17 cellular contexts compared by ENCODE assay signal in genomic region chr13:30841161-30841560, GRCh38.
"Had no signal": no experiment of that assay in that cellular context is flagged by ENCODE, and none has a peak within 500 bp of the region (broad histone marks: within the 10 kb centered on the region; RNA-seq: fewer than 3 reads in every experiment).

No MANE protein-coding gene starts in this region.

- H3K4me3 ChIP-seq: ascending aorta, heart left ventricle, right atrium auricular region, thyroid gland had no signal

- H3K4me3 Mint-ChIP-seq: activated naive CD4-positive, alpha-beta T cell treated with anti-CD3 and anti-CD28 coated beads for 36 hours; activated naive CD8-positive, alpha-beta T cell treated with anti-CD3 and anti-CD28 coated beads, Interleukin-2, amount 50 U/mL, for 24 hours; activated T-helper 17 cell treated with anti-CD3 and anti-CD28 coated beads, Interleukin-2, amount 50 U/mL, for 72 hours; naive thymus-derived CD8-positive, alpha-beta T cell; stimulated activated memory B cell treated with anti-CD40 and anti-IgM and Interleukin-4, amounts not matched to agents 10 μg/mL and 1 μg/mL and 100 μg/mL, for 72 hours had no signal

- H3K9me3 ChIP-seq: ascending aorta, heart left ventricle, neutrophil, right atrium auricular region, thyroid gland had no signal

- H3K36me3 Mint-ChIP-seq: naive thymus-derived CD8-positive, alpha-beta T cell; stimulated activated memory B cell treated with anti-CD40 and anti-IgM and Interleukin-4, amounts not matched to agents 10 μg/mL and 1 μg/mL and 100 μg/mL, for 72 hours had no signal

- H3K27ac Mint-ChIP-seq: activated naive CD4-positive, alpha-beta T cell treated with anti-CD3 and anti-CD28 coated beads for 36 hours; activated naive CD8-positive, alpha-beta T cell treated with anti-CD3 and anti-CD28 coated beads, Interleukin-2, amount 50 U/mL, for 24 hours; activated T-helper 17 cell treated with anti-CD3 and anti-CD28 coated beads, Interleukin-2, amount 50 U/mL, for 72 hours; naive thymus-derived CD8-positive, alpha-beta T cell; stimulated activated memory B cell treated with anti-CD40 and anti-IgM and Interleukin-4, amounts not matched to agents 10 μg/mL and 1 μg/mL and 100 μg/mL, for 72 hours had no signal

- H3K36me3 ChIP-seq: ascending aorta, heart left ventricle, neutrophil, right atrium auricular region, thyroid gland had no signal

- H3K27me3 ChIP-seq: ascending aorta, heart left ventricle, right atrium auricular region, thyroid gland had no signal

- H3K4me1 ChIP-seq: ascending aorta, right atrium auricular region had no signal

- H3K27me3 Mint-ChIP-seq: activated T-helper 17 cell treated with anti-CD3 and anti-CD28 coated beads, Interleukin-2, amount 50 U/mL, for 72 hours had no signal

- H3K27ac ChIP-seq: ascending aorta, epithelial cell of prostate, heart left ventricle, neutrophil, right atrium auricular region, thyroid gland had no signal

- H3K9me3 Mint-ChIP-seq: activated naive CD4-positive, alpha-beta T cell treated with anti-CD3 and anti-CD28 coated beads for 36 hours; activated naive CD8-positive, alpha-beta T cell treated with anti-CD3 and anti-CD28 coated beads, Interleukin-2, amount 50 U/mL, for 24 hours; activated T-helper 17 cell treated with anti-CD3 and anti-CD28 coated beads, Interleukin-2, amount 50 U/mL, for 72 hours; naive thymus-derived CD8-positive, alpha-beta T cell; stimulated activated memory B cell treated with anti-CD40 and anti-IgM and Interleukin-4, amounts not matched to agents 10 μg/mL and 1 μg/mL and 100 μg/mL, for 72 hours had no signal

- ATAC-seq: activated naive CD8-positive, alpha-beta T cell treated with anti-CD3 and anti-CD28 coated beads, Interleukin-2, amount 50 U/mL, for 24 hours; heart left ventricle; left lobe of liver; naive thymus-derived CD8-positive, alpha-beta T cell; stimulated activated memory B cell treated with anti-CD40 and anti-IgM and Interleukin-4, amounts not matched to agents 10 μg/mL and 1 μg/mL and 100 μg/mL, for 72 hours had no signal

- DNase-seq: activated naive CD4-positive, alpha-beta T cell treated with anti-CD3 and anti-CD28 coated beads for 36 hours; activated naive CD8-positive, alpha-beta T cell treated with anti-CD3 and anti-CD28 coated beads, Interleukin-2, amount 50 U/mL, for 24 hours; dermis blood vessel endothelial cell; foreskin melanocyte; heart left ventricle; mammary epithelial cell; naive thymus-derived CD8-positive, alpha-beta T cell; posterior cingulate gyrus; stimulated activated CD4-positive, alpha-beta T cell treated with anti-CD3 and anti-CD28 coated beads, Interleukin-2, amount 100 ng/mL, for 48 hours; thyroid gland had no signal
